Comparison of ENCODE assay signal across 8 cellular contexts in genomic region chr2:12719400-12720104, GRCh38. TPM values are rescaled to one million over a fixed set of nuclear protein-coding genes. Genes with fewer than 3 reads are reported as not detected.
DNase-seq lines count a peak whose midpoint lies in the region; ATAC-seq and TF ChIP-seq lines count a peak whose summit lies in the region.

No MANE protein-coding gene starts in this region.

- H3K79me2 ChIP-seq in neural cell (replicated peaks; ENCODE audit: insufficient read depth, low read length): peaks cover 73% of the 10 kb centered on the region

- intact Hi-C loops in CD4-positive, alpha-beta T cell (cut with DNase I, micrococcal nuclease): loop anchor here (2.0 to 10.0 kb wide), 9 partner anchors 138 to 1245 kb away; no protein-coding TSS in a partner anchor

- TF ChIP-seq RAD21 in neural cell (conservative IDR thresholded peaks at IDR 0.05): no peak

- no peaks in the 10 kb centered on the region for H3K9me3 Mint-ChIP-seq in CD4-positive, alpha-beta T cell

- H3K27ac ChIP-seq in CD4-positive, alpha-beta T cell (ENCODE audit: low read depth, low read length): peak overlapping the region; percentile 88
- H3K27ac ChIP-seq in ectodermal cell (ENCODE audit: insufficient read depth, low read depth, low read length, poor library complexity, severe bottlenecking): no peak overlapping the region
- peak overlapping the region; percentile 93 for H3K27ac ChIP-seq in neural cell (ENCODE audit: low read length)

- peaks cover 6% of the 10 kb centered on the region for H3F3A ChIP-seq in neural cell (ENCODE audit: insufficient read depth, low read length, poor library complexity, severe bottlenecking)

- no peak for TF ChIP-seq CTCF in CD4-positive, alpha-beta T cell (IDR thresholded peaks at IDR 0.05)
- no peak for TF ChIP-seq CTCF in neural cell (IDR thresholded peaks at IDR 0.05; ENCODE audit: poor library complexity, severe bottlenecking)

- ATAC-seq in CD4-positive, alpha-beta T cell (ENCODE audit: poor library complexity): no peak
- no peak for ATAC-seq in HG03342 (IDR thresholded peaks at IDR 0.05; ENCODE audit: unreplicated experiment)

- POLR2A ChIA-PET in CD4-positive, alpha-beta T cell (lab: Charles Lee): interaction anchor here (1.1 to 2.6 kb wide), 4 partner anchors 9 to 231 kb away, joined by 4 to 12 read pairs (median 6); no protein-coding TSS in a partner anchor

- peaks cover 65% of the 10 kb centered on the region for H3K4me1 Mint-ChIP-seq in CD4-positive, alpha-beta T cell (ENCODE audit: low read depth)

- no peaks in the 10 kb centered on the region for H3K27me3 ChIP-seq in CD4-positive, alpha-beta T cell (ENCODE audit: control insufficient read depth, insufficient read depth, low read length)
- H3K27me3 ChIP-seq in NT2/D1 (ENCODE audit: insufficient read depth, insufficient read length) (no peaks in the 10 kb centered on the region), ectodermal cell (ENCODE audit: control insufficient read depth, insufficient read depth, low read length, poor library complexity, severe bottlenecking) (no peaks in the 10 kb centered on the region), neural cell (ENCODE audit: insufficient read depth, low read depth, low read length) (no peaks in the 10 kb centered on the region)

- H3K9me2 ChIP-seq in neural cell (ENCODE audit: insufficient read depth, low read length): no peaks in the 10 kb centered on the region

- peak overlapping the region; percentile 93 for H3K27ac Mint-ChIP-seq in CD4-positive, alpha-beta T cell

- peaks cover 65% of the 10 kb centered on the region for H3K36me3 Mint-ChIP-seq in CD4-positive, alpha-beta T cell (ENCODE audit: low read depth)

- H3K4me3 ChIP-seq in NT2/D1 (ENCODE audit: insufficient read length, low read depth) (peak overlapping the region; percentile 85), ectodermal cell (ENCODE audit: insufficient read depth, low read depth, low read length) (peak overlapping the region; percentile 88), neural cell (ENCODE audit: low read length) (peak overlapping the region; percentile 95)

- TF ChIP-seq EP300 in neural cell (conservative IDR thresholded peaks at IDR 0.05; ENCODE audit: poor library complexity, severe bottlenecking): no peak

- 13 to 21% methylated on average over 7 to 8 of the region's 9 CpGs for WGBS in ectodermal cell, 2 experiments

- no peak for DNase-seq in CD4-positive, alpha-beta T cell
- no peak for DNase-seq in NT2/D1 (ENCODE audit: low read depth, low spot score)
- no peak for DNase-seq in medulla oblongata (ENCODE audit: extremely low spot score)
- DNase-seq in NCI-H1092 (lab: John Stamatoyannopoulos, UW): no peak
- no peak for DNase-seq in NCI-H187 (lab: John Stamatoyannopoulos, UW)

- peak overlapping the region; percentile 100 for H3K4me3 Mint-ChIP-seq in CD4-positive, alpha-beta T cell

- H3K9ac ChIP-seq in NT2/D1 (ENCODE audit: insufficient read length, low read depth): peak overlapping the region; percentile 92
- peak overlapping the region; percentile 93 for H3K9ac ChIP-seq in neural cell (ENCODE audit: low read length)

- CTCF ChIA-PET in CD4-positive, alpha-beta T cell (lab: Charles Lee): no interaction called here

- no peaks in the 10 kb centered on the region for H3K9me3 ChIP-seq in CD4-positive, alpha-beta T cell (ENCODE audit: control insufficient read depth, low read length)
- H3K9me3 ChIP-seq in NT2/D1 (ENCODE audit: insufficient read depth, low read length) (no peaks in the 10 kb centered on the region), ectodermal cell (ENCODE audit: control insufficient read depth, low read length) (no peaks in the 10 kb centered on the region), neural cell (ENCODE audit: low read length) (no peaks in the 10 kb centered on the region)

- H3K36me3 ChIP-seq in NT2/D1 (ENCODE audit: insufficient read depth, insufficient read length, low read length): peaks cover 28% of the 10 kb centered on the region
- H3K36me3 ChIP-seq in ectodermal cell (ENCODE audit: control insufficient read depth, insufficient read depth, low read length): peaks cover 12% of the 10 kb centered on the region
- peaks cover 5% of the 10 kb centered on the region for H3K36me3 ChIP-seq in neural cell (ENCODE audit: insufficient read depth, low read length)

- H3K4me2 ChIP-seq in neural cell (ENCODE audit: low read length): peak overlapping the region; percentile 92

- peak overlapping the region; percentile 24 for H2AFZ ChIP-seq in neural cell (ENCODE audit: low read depth, low read length)

- no peaks in the 10 kb centered on the region for H4K20me1 ChIP-seq in neural cell (ENCODE audit: insufficient read depth)

- H3K4me1 ChIP-seq in NT2/D1 (ENCODE audit: insufficient read depth, insufficient read length): peaks cover 3% of the 10 kb centered on the region
- peaks cover 25% of the 10 kb centered on the region for H3K4me1 ChIP-seq in ectodermal cell (ENCODE audit: control insufficient read depth, insufficient read depth, low read length)

- no peaks in the 10 kb centered on the region for H3K27me3 Mint-ChIP-seq in CD4-positive, alpha-beta T cell

TF ChIP-seq in neural cell, 6 proteins besides CTCF, POLR2A, EP300 and RAD21:
- TF ChIP-seq EZH2 (IDR thresholded peaks at IDR 0.05; ENCODE audit: borderline replicate concordance, insufficient read depth, low read length, poor library complexity, severe bottlenecking) (no peak), REST (IDR thresholded peaks at IDR 0.05; ENCODE audit: borderline replicate concordance) (no peak), POLR2AphosphoS5 (IDR thresholded peaks at IDR 0.05) (no peak), TAF1 (IDR thresholded peaks at IDR 0.05; ENCODE audit: low read depth) (no peak), MXI1 (conservative IDR thresholded peaks at IDR 0.05; ENCODE audit: poor library complexity, severe bottlenecking) (no peak), SMC3 (conservative IDR thresholded peaks at IDR 0.05; ENCODE audit: poor library complexity) (no peak)

RNA-seq across cellular contexts. Expression of gene TRIB2, which starts 2.8 kb away (rescaled TPM):
- 100 to 1,000 TPM in 1 of 2 experiments, 10 to 100 TPM in 1; 91.3 to 102 TPM for total RNA-seq in CD4-positive, alpha-beta T cell
- polyA plus RNA-seq in ectodermal cell (2013, experiment 1 of 4): 103 TPM
- 114 TPM for polyA plus RNA-seq in ectodermal cell (2013, experiment 2 of 4)
- 95.1 TPM for polyA plus RNA-seq in ectodermal cell (2013, experiment 3 of 4)
- polyA plus RNA-seq in ectodermal cell (2013, experiment 4 of 4): 105 TPM
- polyA plus RNA-seq in neural cell: 101 and 123 TPM in 2 replicates
- 179 and 197 TPM in 2 replicates for polyA minus RNA-seq in neural cell
